In the genomic region with DNA sequence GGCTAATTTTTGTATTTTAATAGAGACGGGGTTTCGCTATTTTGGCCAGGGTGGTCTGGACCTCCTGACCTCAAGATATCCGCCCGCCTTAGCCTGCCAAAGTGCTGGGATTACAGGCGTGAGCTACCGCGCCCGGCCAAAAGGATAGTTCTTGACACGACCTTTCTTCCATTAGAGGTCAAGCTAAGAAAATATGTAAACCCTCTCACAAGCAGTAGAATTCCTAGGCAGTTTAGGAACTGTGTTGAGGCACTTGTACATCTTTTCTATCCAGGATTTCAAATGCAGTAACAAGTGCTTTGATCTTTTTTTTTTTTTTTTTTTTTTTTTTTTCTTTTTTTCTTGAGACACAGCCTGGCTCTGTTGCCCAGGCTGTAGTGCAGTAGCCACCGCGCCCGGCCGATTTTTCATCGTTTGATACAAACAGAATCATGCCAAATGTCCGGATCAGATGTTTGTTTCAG, we compare ENCODE assay signal across 10 cellular contexts. TPM values are rescaled to one million over a fixed set of nuclear protein-coding genes. Genes with fewer than 3 reads are reported as not detected.
DNase-seq lines count a peak whose midpoint lies in the region; ATAC-seq, FAIRE-seq and TF ChIP-seq lines count a peak whose summit lies in the region.
"Had no signal": no experiment of that assay in that cellular context is flagged by ENCODE, and none has a peak within 500 bp of the region (broad histone marks: within the 10 kb centered on the region; RNA-seq: fewer than 3 reads in every experiment).

No MANE protein-coding gene starts in this region.

- H3K27ac Mint-ChIP-seq in T-helper 17 cell = peak overlapping the region; percentile 99
- peak overlapping the region; percentile 78 for H3K27ac Mint-ChIP-seq in glutamatergic neuron (ENCODE audit: unreplicated experiment)

- ATAC-seq in heart right ventricle (no peak), Right ventricle myocardium inferior (no peak), T-helper 17 cell (no peak)

- peak overlapping the region in 1 of 10 donors; percentile 91 for H3K4me3 ChIP-seq in heart right ventricle
- H3K4me3 ChIP-seq in testis = peak overlapping the region; percentile 84 to 88

- H3K9me3 Mint-ChIP-seq in glutamatergic neuron (ENCODE audit: unreplicated experiment) = peaks cover 8% of the 10 kb centered on the region

- H3K4me3 Mint-ChIP-seq in T-helper 17 cell = no peak overlapping the region
- peak overlapping the region; percentile 52 for H3K4me3 Mint-ChIP-seq in glutamatergic neuron (ENCODE audit: unreplicated experiment)

- DNase-seq in heart right ventricle = no peak
- no peak for DNase-seq in Right ventricle myocardium inferior (ENCODE audit: missing footprints)
- no peak for DNase-seq in T-helper 17 cell
- no peak for DNase-seq in glutamatergic neuron
- DNase-seq in testis = no peak
- no peak for DNase-seq in stimulated activated CD4-positive, alpha-beta T cell treated with anti-CD3 and anti-CD28 coated beads, Interleukin-4, amount 100 ng/mL, for 24 hours
- no peak for DNase-seq in RCC 7860 (ENCODE audit: low spot score)
- no peak for DNase-seq in MV-4-11 (lab: John Stamatoyannopoulos, UW)
- DNase-seq: NCI-H1694 had no signal

- 92 to 94% methylated on average over 15 of the region's 15 CpGs for WGBS in heart right ventricle, 2 donors
- 59 to 70% methylated on average over 15 of the region's 15 CpGs for WGBS in testis, 2 donors

- H3K9me3 ChIP-seq in heart right ventricle = no peaks in the 10 kb centered on the region
- no peaks in the 10 kb centered on the region for H3K9me3 ChIP-seq in T-helper 17 cell (ENCODE audit: control insufficient read depth, low read length, poor library complexity, severe bottlenecking)
- H3K9me3 ChIP-seq in testis = no peaks in the 10 kb centered on the region

- intact Hi-C loops in heart right ventricle (cut with DNase I) = loop anchor here in 4 of 10 donors (5.0 to 10.0 kb wide), 3 partner anchors 162 to 170 kb away; no protein-coding TSS in a partner anchor
- intact Hi-C loops in Right ventricle myocardium inferior (cut with DNase I) = loop anchor here (5.0 to 10.0 kb wide), 3 partner anchors 165 to 722 kb away; partner anchors contain the start of genes CCP110, COQ7 and GDE1
- intact Hi-C loops in testis (cut with DNase I; ENCODE audit: low total_unique reads) = no loop called here

- peaks cover 0 to 39% (median 9%) of the 10 kb centered on the region in 9 donors for H3K36me3 ChIP-seq in heart right ventricle
- H3K36me3 ChIP-seq in testis (ENCODE audit: low read depth, missing control alignments) = no peaks in the 10 kb centered on the region

- no peak for TF ChIP-seq POLR2A in testis (IDR thresholded peaks at IDR 0.05)

- FAIRE-seq in RCC 7860 (lab: Jason Lieb, UNC) = no peak
- FAIRE-seq: islet of Langerhans had no signal

- H3K27ac ChIP-seq in heart right ventricle (peak overlapping the region in 6 of 10 donors; percentile 13 to 95 (median 86)), testis (peak overlapping the region in 1 of 2 donors; percentile 89)

- H3K4me1 ChIP-seq in heart right ventricle (peaks cover 0 to 70% (median 47%) of the 10 kb centered on the region in 9 donors), testis (peaks cover 8% of the 10 kb centered on the region)

- H3K4me1 Mint-ChIP-seq in T-helper 17 cell = peaks cover 37% of the 10 kb centered on the region
- H3K4me1 Mint-ChIP-seq in glutamatergic neuron (ENCODE audit: low read depth, unreplicated experiment) = peaks cover 19% of the 10 kb centered on the region

- TF ChIP-seq CTCF in heart right ventricle (IDR thresholded peaks at IDR 0.05) = no peak
- no peak for TF ChIP-seq CTCF in glutamatergic neuron (IDR thresholded peaks at IDR 0.05; ENCODE audit: partially characterized antibody, unreplicated experiment)
- TF ChIP-seq CTCF in testis (IDR thresholded peaks at IDR 0.05) = no peak

- H3K27me3 Mint-ChIP-seq in T-helper 17 cell (no peaks in the 10 kb centered on the region), glutamatergic neuron (ENCODE audit: unreplicated experiment) (peaks cover 7% of the 10 kb centered on the region)

- H3K27me3 ChIP-seq in heart right ventricle (no peaks in the 10 kb centered on the region), testis (no peaks in the 10 kb centered on the region)

- H3K36me3 Mint-ChIP-seq in T-helper 17 cell (ENCODE audit: low read depth) (peaks cover 2% of the 10 kb centered on the region), glutamatergic neuron (ENCODE audit: unreplicated experiment) (no peaks in the 10 kb centered on the region)

RNA-seq across cellular contexts. Expression of gene ARL6IP1, which starts 1.4 kb away (rescaled TPM):
- 10 to 100 TPM; 18.6 to 46.6 (median 21.1) TPM for total RNA-seq in heart right ventricle
- 10 to 100 TPM; 25.5 to 32.7 TPM for polyA plus RNA-seq in heart right ventricle
- 27.2 TPM for total RNA-seq in Right ventricle myocardium inferior
- total RNA-seq in T-helper 17 cell = 100 to 1,000 TPM in 1 of 2 donors, 10 to 100 TPM in 1; 99.5 to 104 TPM
- total RNA-seq in glutamatergic neuron (ENCODE audit: unreplicated experiment) = 238 TPM
- 100 to 1,000 TPM; 392 TPM for total RNA-seq in testis
- 219 TPM for polyA plus RNA-seq in testis (ENCODE audit: insufficient read depth, low read depth, low replicate concordance)

RNA-seq across cellular contexts. Expression of gene RPS15A, which starts 12.7 kb away (rescaled TPM):
- total RNA-seq in heart right ventricle (100 to 1,000 TPM; 613 to 968 (median 724) TPM), Right ventricle myocardium inferior (750 TPM), T-helper 17 cell (1,000 to 10,000 TPM; 3,265 to 3,350 TPM), glutamatergic neuron (ENCODE audit: unreplicated experiment) (784 TPM), testis (100 to 1,000 TPM; 342 to 970 TPM)
- polyA plus RNA-seq in heart right ventricle (1,000 to 10,000 TPM; 1,020 to 3,398 TPM), testis (ENCODE audit: insufficient read depth, low read depth, low replicate concordance) (1,223 TPM)
